8 cellular contexts compared by ENCODE assay signal in genomic region chr14:68794130-68794855, GRCh38. TPM values are rescaled to one million over a fixed set of nuclear protein-coding genes. Genes with fewer than 3 reads are reported as not detected.
A peak's percentile ranks its signal among the peaks of the same experiment; 100 is the strongest.
DNase-seq lines count a peak whose midpoint lies in the region; ATAC-seq lines count a peak whose summit lies in the region.

No MANE protein-coding gene starts in this region.

- peak; percentile 75 for DNase-seq in ELF-1 (ENCODE audit: low read depth, low spot score)
- peak; percentile 70 for DNase-seq in LoVo (ENCODE audit: low spot score)
- peak; percentile 91 for DNase-seq in activated CD4-positive, alpha-beta memory T cell treated with anti-CD3 and anti-CD28 coated beads for 36 hours
- DNase-seq in memory B cell (ENCODE audit: low spot score in 2 of 2), result peak; percentile 77 to 78
- DNase-seq in stimulated activated CD8-positive, alpha-beta memory T cell treated with anti-CD3 and anti-CD28 coated beads, Interleukin-15, amount 100 ng/mL, for 4 hours (ENCODE audit: low read depth in 2 of 2), result peak; percentile 79 to 83

- no peaks in the 10 kb centered on the region for H3K9me3 ChIP-seq in ectodermal cell (ENCODE audit: control insufficient read depth, low read length)

- peaks cover 44% of the 10 kb centered on the region for H3K36me3 Mint-ChIP-seq in activated CD4-positive, alpha-beta memory T cell treated with anti-CD3 and anti-CD28 coated beads for 36 hours
- peaks cover 23% of the 10 kb centered on the region for H3K36me3 Mint-ChIP-seq in memory B cell

- peak overlapping the region; percentile 100 for H3K27ac ChIP-seq in ectodermal cell (ENCODE audit: insufficient read depth, low read depth, low read length, poor library complexity, severe bottlenecking)

- intact Hi-C loops in activated CD4-positive, alpha-beta memory T cell treated with anti-CD3 and anti-CD28 coated beads for 36 hours (cut with micrococcal nuclease), result loop anchor here (2.0 to 10.0 kb wide), 5 partner anchors 13 to 1429 kb away; partner anchors contain the start of genes EIF2S1 and SUSD6

- CTCF ChIA-PET in activated CD4-positive, alpha-beta memory T cell treated with anti-CD3 and anti-CD28 coated beads for 36 hours (lab: Charles Lee), result interaction anchor here (1.3 to 5.2 kb wide), 2 partner anchors 9 to 21 kb away, joined by 5 to 97 read pairs; no protein-coding TSS in a partner anchor

- H3K36me3 ChIP-seq in ectodermal cell (ENCODE audit: control insufficient read depth, insufficient read depth, low read length), result peaks cover 23% of the 10 kb centered on the region

- H3K27me3 Mint-ChIP-seq in activated CD4-positive, alpha-beta memory T cell treated with anti-CD3 and anti-CD28 coated beads for 36 hours, result no peaks in the 10 kb centered on the region
- H3K27me3 Mint-ChIP-seq in memory B cell, result no peaks in the 10 kb centered on the region

- H3K4me1 Mint-ChIP-seq in activated CD4-positive, alpha-beta memory T cell treated with anti-CD3 and anti-CD28 coated beads for 36 hours (ENCODE audit: low read depth), result peaks cover 39% of the 10 kb centered on the region
- peaks cover 30% of the 10 kb centered on the region for H3K4me1 Mint-ChIP-seq in memory B cell

- WGBS in ectodermal cell, 2 experiments, result 0 to 1% methylated on average over 41 of the region's 41 CpGs

- H3K27ac Mint-ChIP-seq in activated CD4-positive, alpha-beta memory T cell treated with anti-CD3 and anti-CD28 coated beads for 36 hours, result peak overlapping the region; percentile 99
- peak overlapping the region; percentile 100 for H3K27ac Mint-ChIP-seq in memory B cell

- no peaks in the 10 kb centered on the region for H3K27me3 ChIP-seq in ectodermal cell (ENCODE audit: control insufficient read depth, insufficient read depth, low read length, poor library complexity, severe bottlenecking)

- ATAC-seq in memory B cell (ENCODE audit: low read depth) (peak; percentile 7), GM18520 (IDR thresholded peaks at IDR 0.05; ENCODE audit: unreplicated experiment) (no peak), HG03457 (IDR thresholded peaks at IDR 0.05; ENCODE audit: unreplicated experiment) (no peak)

- POLR2A ChIA-PET in activated CD4-positive, alpha-beta memory T cell treated with anti-CD3 and anti-CD28 coated beads for 36 hours (lab: Charles Lee), result interaction anchor here (0.6 to 5.4 kb wide), 9 partner anchors 10 to 544 kb away, joined by 3 to 121 read pairs (median 9); no protein-coding TSS in a partner anchor

- H3K4me3 ChIP-seq in ectodermal cell (ENCODE audit: insufficient read depth, low read depth, low read length), result peak overlapping the region; percentile 95

- peaks cover 6% of the 10 kb centered on the region for H3K9me3 Mint-ChIP-seq in activated CD4-positive, alpha-beta memory T cell treated with anti-CD3 and anti-CD28 coated beads for 36 hours
- no peaks in the 10 kb centered on the region for H3K9me3 Mint-ChIP-seq in memory B cell

- H3K4me3 Mint-ChIP-seq in activated CD4-positive, alpha-beta memory T cell treated with anti-CD3 and anti-CD28 coated beads for 36 hours, result peak overlapping the region; percentile 89
- peak overlapping the region; percentile 89 for H3K4me3 Mint-ChIP-seq in memory B cell

- H3K4me1 ChIP-seq in ectodermal cell (ENCODE audit: control insufficient read depth, insufficient read depth, low read length), result peaks cover 18% of the 10 kb centered on the region

RNA-seq across cellular contexts. Expression of gene ZFP36L1, which starts 1.4 kb away (rescaled TPM):
- 100 to 1,000 TPM; 103 to 107 TPM for total RNA-seq in activated CD4-positive, alpha-beta memory T cell treated with anti-CD3 and anti-CD28 coated beads for 36 hours
- polyA plus RNA-seq in ectodermal cell (2013, experiment 1 of 4), result 248 TPM
- 221 TPM for polyA plus RNA-seq in ectodermal cell (2013, experiment 2 of 4)
- 219 TPM for polyA plus RNA-seq in ectodermal cell (2013, experiment 3 of 4)
- polyA plus RNA-seq in ectodermal cell (2013, experiment 4 of 4), result 219 TPM
